In genomic region chr19:6269101-6269886, GRCh38 we compare ENCODE assay signal across 28 cellular contexts. TPM values are rescaled to one million over a fixed set of nuclear protein-coding genes. Genes with fewer than 3 reads are reported as not detected.
DNase-seq lines count a peak whose midpoint lies in the region; ATAC-seq and TF ChIP-seq lines count a peak whose summit lies in the region.
"Had no signal": no experiment of that assay in that cellular context is flagged by ENCODE, and none has a peak within 500 bp of the region (broad histone marks: within the 10 kb centered on the region; RNA-seq: fewer than 3 reads in every experiment).

No MANE protein-coding gene starts in this region.

- TF ChIP-seq CTCF in MCF 10A (IDR thresholded peaks at IDR 0.05; ENCODE audit: unreplicated experiment) = no peak
- no peak for TF ChIP-seq CTCF in mammary epithelial cell (conservative IDR thresholded peaks at IDR 0.05 in 1 of 2, IDR thresholded peaks at IDR 0.05 in 1 of 2; ENCODE audit: extremely low read depth in 1 of 2, insufficient read depth in 1 of 2, low read depth in 1 of 2, low read length in 2 of 2)
- no peak for TF ChIP-seq CTCF in lower lobe of right lung (IDR thresholded peaks at IDR 0.05)
- TF ChIP-seq CTCF in mucosa of descending colon (IDR thresholded peaks at IDR 0.05) = no peak

- peak overlapping the region; percentile 10 for H3K27ac Mint-ChIP-seq in MCF 10A (ENCODE audit: low read depth, unreplicated experiment)
- H3K27ac Mint-ChIP-seq in dendritic cell treated with granulocyte-macrophage colony-stimulating factor and Interleukin-4, amounts not matched to agents 40 ng/mL and 50 ng/mL, for 4 days = peak overlapping the region; percentile 17
- no peak overlapping the region for H3K27ac Mint-ChIP-seq in stimulated activated memory B cell treated with anti-CD40 and anti-IgM and Interleukin-4, amounts not matched to agents 10 μg/mL and 1 μg/mL and 100 μg/mL, for 72 hours
- H3K27ac Mint-ChIP-seq: T-helper 1 cell treated with Interleukin-12 subunit alpha and Interleukin-12 subunit beta and Interleukin-4 antibody, amounts not matched to agents 30 μg/mL and 1 μg/mL, for 36 hours had no signal

- no peaks in the 10 kb centered on the region for H3K9me3 Mint-ChIP-seq in MCF 10A (ENCODE audit: unreplicated experiment)
- H3K9me3 Mint-ChIP-seq in dendritic cell treated with granulocyte-macrophage colony-stimulating factor and Interleukin-4, amounts not matched to agents 40 ng/mL and 50 ng/mL, for 4 days = no peaks in the 10 kb centered on the region
- no peaks in the 10 kb centered on the region for H3K9me3 Mint-ChIP-seq in stimulated activated memory B cell treated with anti-CD40 and anti-IgM and Interleukin-4, amounts not matched to agents 10 μg/mL and 1 μg/mL and 100 μg/mL, for 72 hours
- H3K9me3 Mint-ChIP-seq: activated naive CD4-positive, alpha-beta T cell treated with anti-CD3 and anti-CD28 coated beads for 36 hours; activated T-helper 1 cell treated with anti-CD3 and anti-CD28 coated beads, Interleukin-12 subunit alpha, Interleukin-12 subunit beta, Interleukin-2, Interleukin-4 antibody, amounts not matched to agents 30 ng/mL and 10 ng/mL and 1 ng/mL, durations not matched to agents 14 hours and 24 hours and 36 hours; CD8-positive, alpha-beta memory T cell; H9; T-helper 1 cell treated with Interleukin-12 subunit alpha and Interleukin-12 subunit beta and Interleukin-4 antibody, amounts not matched to agents 30 μg/mL and 1 μg/mL, for 36 hours had no signal

- CTCF ChIA-PET in MCF 10A (lab: Yijun Ruan, JAX) (no interaction called here), mammary epithelial cell (lab: Charles Lee; ENCODE audit: low non-redundant PET) (no interaction called here)

- intact Hi-C loops in MCF 10A (cut with micrococcal nuclease) = no loop called here
- intact Hi-C loops in mammary epithelial cell (cut with micrococcal nuclease) = no loop called here
- intact Hi-C loops in dendritic cell treated with granulocyte-macrophage colony-stimulating factor and Interleukin-4, amounts not matched to agents 40 ng/mL and 50 ng/mL, for 4 days (cut with micrococcal nuclease) = no loop called here
- intact Hi-C loops in lower lobe of right lung (cut with DNase I) = no loop called here
- intact Hi-C loops in mucosa of descending colon (cut with DNase I, micrococcal nuclease) = no loop called here

- no peak overlapping the region for H3K27ac ChIP-seq in mammary epithelial cell (ENCODE audit: insufficient read depth, low read depth, low read length)
- H3K27ac ChIP-seq in lower lobe of right lung = peak overlapping the region; percentile 89
- H3K27ac ChIP-seq: colonic mucosa, foreskin keratinocyte, heart left ventricle, SK-N-MC, thyroid gland had no signal

- H3K79me2 ChIP-seq in mammary epithelial cell (ENCODE audit: insufficient read depth, low read length) = peaks cover 86% of the 10 kb centered on the region

- H3K36me3 ChIP-seq in mammary epithelial cell (ENCODE audit: insufficient read depth, low read length) (peaks cover 4% of the 10 kb centered on the region), lower lobe of right lung (peaks cover 36% of the 10 kb centered on the region), mucosa of descending colon (ENCODE audit: low read depth) (no peaks in the 10 kb centered on the region)
- H3K36me3 ChIP-seq: colonic mucosa had no signal

- H3K9me3 ChIP-seq in mammary epithelial cell (replicated peaks; ENCODE audit: insufficient read depth, low read length) (no peaks in the 10 kb centered on the region), lower lobe of right lung (no peaks in the 10 kb centered on the region), mucosa of descending colon (no peaks in the 10 kb centered on the region)
- H3K9me3 ChIP-seq: colonic mucosa, heart left ventricle, stomach, thyroid gland had no signal

- in situ Hi-C loops in mammary epithelial cell (cut with MboI; ENCODE audit: low sequenced_read_pairs in 2 of 2) = no loop called here

- H3K9ac ChIP-seq in mammary epithelial cell (ENCODE audit: insufficient read depth, low read length) = no peak overlapping the region

- no peaks in the 10 kb centered on the region for H3K27me3 Mint-ChIP-seq in MCF 10A (ENCODE audit: insufficient read depth, unreplicated experiment)
- H3K27me3 Mint-ChIP-seq in dendritic cell treated with granulocyte-macrophage colony-stimulating factor and Interleukin-4, amounts not matched to agents 40 ng/mL and 50 ng/mL, for 4 days = no peaks in the 10 kb centered on the region
- no peaks in the 10 kb centered on the region for H3K27me3 Mint-ChIP-seq in stimulated activated memory B cell treated with anti-CD40 and anti-IgM and Interleukin-4, amounts not matched to agents 10 μg/mL and 1 μg/mL and 100 μg/mL, for 72 hours

- BruUV-seq in MCF 10A (replicated peaks; lab: Mats Ljungman, UMichigan) (no TSS peak), mammary epithelial cell (replicated peaks; lab: Mats Ljungman, UMichigan) (no TSS peak)

- no peak overlapping the region for H2AFZ ChIP-seq in mammary epithelial cell (ENCODE audit: low read depth, low read length)

- dilution Hi-C loops in mammary epithelial cell (cut with HindIII; ENCODE audit: low sequenced_read_pairs) = no loop called here

- H4K20me1 ChIP-seq in mammary epithelial cell (ENCODE audit: insufficient read depth, low read length) = no peaks in the 10 kb centered on the region

- H3K4me1 ChIP-seq in mammary epithelial cell (ENCODE audit: insufficient read depth, low read length) (peaks cover 32% of the 10 kb centered on the region), lower lobe of right lung (peaks cover 84% of the 10 kb centered on the region), mucosa of descending colon (ENCODE audit: low read depth) (peaks cover 12% of the 10 kb centered on the region)
- H3K4me1 ChIP-seq: foreskin keratinocyte had no signal

- no peak overlapping the region for H3K4me2 ChIP-seq in mammary epithelial cell (ENCODE audit: insufficient read depth, low read depth, low read length)

- H3K4me3 ChIP-seq in mammary epithelial cell (replicated peaks in 1 of 3; ENCODE audit: insufficient read depth in 1 of 3, low read depth in 2 of 3, low read length in 3 of 3) = no peak overlapping the region
- H3K4me3 ChIP-seq in lower lobe of right lung = no peak overlapping the region
- no peak overlapping the region for H3K4me3 ChIP-seq in mucosa of descending colon
- H3K4me3 ChIP-seq: cardiac muscle cell, colonic mucosa, heart left ventricle, SK-N-MC, stomach, thyroid gland had no signal

- H3K4me1 Mint-ChIP-seq in MCF 10A (ENCODE audit: insufficient read depth, unreplicated experiment) = peaks cover 31% of the 10 kb centered on the region
- H3K4me1 Mint-ChIP-seq in dendritic cell treated with granulocyte-macrophage colony-stimulating factor and Interleukin-4, amounts not matched to agents 40 ng/mL and 50 ng/mL, for 4 days (ENCODE audit: low read depth) = peaks cover 54% of the 10 kb centered on the region
- peaks cover 32% of the 10 kb centered on the region for H3K4me1 Mint-ChIP-seq in stimulated activated memory B cell treated with anti-CD40 and anti-IgM and Interleukin-4, amounts not matched to agents 10 μg/mL and 1 μg/mL and 100 μg/mL, for 72 hours

- DNase-seq in MCF 10A (ENCODE audit: unreplicated experiment) = no peak
- DNase-seq in mammary epithelial cell = no peak
- no peak for DNase-seq in lower lobe of right lung
- DNase-seq in mucosa of descending colon = no peak
- no peak for DNase-seq in activated CD4-positive, alpha-beta T cell treated with anti-CD3 and anti-CD28 coated beads for 48 hours
- DNase-seq in NOMO-1 (lab: John Stamatoyannopoulos, UW; ENCODE audit: unreplicated experiment in 2 of 2) = no peak
- DNase-seq: activated CD4-positive, alpha-beta T cell treated with anti-CD3 and anti-CD28 coated beads for 4 hours; activated naive CD4-positive, alpha-beta T cell treated with anti-CD3 and anti-CD28 coated beads for 36 hours; CD8-positive, alpha-beta memory T cell; colonic mucosa; DMS53; effector memory CD4-positive, alpha-beta T cell; foreskin keratinocyte; H9; heart left ventricle; NCI-H1105 treated with DMSO at 0.1 percent for 48 hours; NCI-H446; NCI-H774; nucleus accumbens; stomach; thyroid gland had no signal

- no peak for ATAC-seq in lower lobe of right lung
- ATAC-seq in mucosa of descending colon = no peak
- ATAC-seq in stimulated activated memory B cell treated with anti-CD40 and anti-IgM and Interleukin-4, amounts not matched to agents 10 μg/mL and 1 μg/mL and 100 μg/mL, for 72 hours = no peak
- ATAC-seq: esophagus mucosa, foreskin keratinocyte, heart left ventricle had no signal

- POLR2A ChIA-PET in MCF 10A (lab: Yijun Ruan, JAX) = interaction anchor here (0.9 kb wide), 1 partner anchor 8 kb away, joined by 3 read pairs; no protein-coding TSS in a partner anchor

- peaks cover 70% of the 10 kb centered on the region for H3K36me3 Mint-ChIP-seq in MCF 10A (ENCODE audit: insufficient read depth, unreplicated experiment)
- H3K36me3 Mint-ChIP-seq in dendritic cell treated with granulocyte-macrophage colony-stimulating factor and Interleukin-4, amounts not matched to agents 40 ng/mL and 50 ng/mL, for 4 days (ENCODE audit: low read depth) = peaks cover 79% of the 10 kb centered on the region
- peaks cover 75% of the 10 kb centered on the region for H3K36me3 Mint-ChIP-seq in stimulated activated memory B cell treated with anti-CD40 and anti-IgM and Interleukin-4, amounts not matched to agents 10 μg/mL and 1 μg/mL and 100 μg/mL, for 72 hours

- H3K4me3 Mint-ChIP-seq in MCF 10A (ENCODE audit: unreplicated experiment) = no peak overlapping the region
- no peak overlapping the region for H3K4me3 Mint-ChIP-seq in dendritic cell treated with granulocyte-macrophage colony-stimulating factor and Interleukin-4, amounts not matched to agents 40 ng/mL and 50 ng/mL, for 4 days
- H3K4me3 Mint-ChIP-seq in stimulated activated memory B cell treated with anti-CD40 and anti-IgM and Interleukin-4, amounts not matched to agents 10 μg/mL and 1 μg/mL and 100 μg/mL, for 72 hours = no peak overlapping the region
- H3K4me3 Mint-ChIP-seq: activated naive CD4-positive, alpha-beta T cell treated with anti-CD3 and anti-CD28 coated beads for 36 hours; activated T-helper 1 cell treated with anti-CD3 and anti-CD28 coated beads, Interleukin-12 subunit alpha, Interleukin-12 subunit beta, Interleukin-2, Interleukin-4 antibody, amounts not matched to agents 30 ng/mL and 10 ng/mL and 1 ng/mL, durations not matched to agents 14 hours and 24 hours and 36 hours; CD8-positive, alpha-beta memory T cell; H9; T-helper 1 cell treated with Interleukin-12 subunit alpha and Interleukin-12 subunit beta and Interleukin-4 antibody, amounts not matched to agents 30 μg/mL and 1 μg/mL, for 36 hours had no signal

- H3K27me3 ChIP-seq in mammary epithelial cell (ENCODE audit: insufficient read depth, low read length) (no peaks in the 10 kb centered on the region), lower lobe of right lung (ENCODE audit: low read depth) (no peaks in the 10 kb centered on the region)
- H3K27me3 ChIP-seq: cardiac muscle cell, colonic mucosa, foreskin keratinocyte, heart left ventricle, stomach, thyroid gland had no signal

- WGBS in mammary epithelial cell (ENCODE audit: low coverage, missing lambda C conversion rate) = 95% methylated on average over 19 of the region's 33 CpGs

RNA-seq across cellular contexts. Expression of gene MLLT1, which starts 10.5 kb away (rescaled TPM):
- total RNA-seq in MCF 10A (2022) = 53.9 and 59.0 TPM in 2 replicates
- total RNA-seq in mammary epithelial cell = 10 to 100 TPM in 1 of 2 donors, 1 to 10 TPM in 1; 5.8 to 45.4 TPM
- polyA plus RNA-seq in mammary epithelial cell = 16.9 TPM
- polyA minus RNA-seq in mammary epithelial cell = 14.5 TPM
- total RNA-seq in lower lobe of right lung = 61.9 TPM
- 10 to 100 TPM; 32.5 to 75.3 (median 33.7) TPM for total RNA-seq in mucosa of descending colon
